15 cellular contexts compared by ENCODE assay signal in genomic region chr5:145245354-145245753, GRCh38.
DNase-seq lines count a peak whose midpoint lies in the region; ATAC-seq, FAIRE-seq and TF ChIP-seq lines count a peak whose summit lies in the region.
"Had no signal": no experiment of that assay in that cellular context is flagged by ENCODE, and none has a peak within 500 bp of the region (broad histone marks: within the 10 kb centered on the region; RNA-seq: fewer than 3 reads in every experiment).

No MANE protein-coding gene starts in this region.

- H3K4ac ChIP-seq in IMR-90 (ENCODE audit: low read depth, low read length) (peak overlapping the region; percentile 89), H1 (replicated peaks; ENCODE audit: insufficient read length, low read depth, low read length) (no peak overlapping the region)

- H3K27me3 ChIP-seq in A673 (replicated peaks; ENCODE audit: insufficient read depth, low read depth, low read length, poor library complexity) (no peaks in the 10 kb centered on the region), IMR-90 (ENCODE audit: control insufficient read depth, insufficient read depth, low read length) (no peaks in the 10 kb centered on the region), H1 (replicated peaks in 1 of 4; ENCODE audit: control insufficient read depth in 3 of 4, extremely low read depth in 1 of 4, insufficient read depth in 3 of 4, low read length in 3 of 4) (no peaks in the 10 kb centered on the region), tibial nerve (no peaks in the 10 kb centered on the region)

- no peaks in the 10 kb centered on the region for H3K36me3 Mint-ChIP-seq in activated CD8-positive, alpha-beta T cell treated with anti-CD3 and anti-CD28 coated beads, Interleukin-2, amount 10 ng/mL, durations not matched to agents 7 days and 5 days (ENCODE audit: low read depth)

- peak overlapping the region; percentile 68 for H3K23ac ChIP-seq in IMR-90 (ENCODE audit: low read depth, low read length)
- H3K23ac ChIP-seq in H1 (ENCODE audit: insufficient read length), result no peak overlapping the region

- no peaks in the 10 kb centered on the region for H3K79me2 ChIP-seq in H1 (ENCODE audit: control insufficient read depth in 1 of 2, insufficient read depth in 2 of 2, low read length in 2 of 2)

- no peak overlapping the region for H3K4me3 Mint-ChIP-seq in activated CD8-positive, alpha-beta T cell treated with anti-CD3 and anti-CD28 coated beads, Interleukin-2, amount 10 ng/mL, durations not matched to agents 7 days and 5 days

- TF ChIP-seq CTCF in A673 (conservative IDR thresholded peaks at IDR 0.05; ENCODE audit: low read depth, low read length) (no peak), IMR-90 (conservative IDR thresholded peaks at IDR 0.05; ENCODE audit: low read depth, low read length) (no peak), H1 (IDR thresholded peaks at IDR 0.05; ENCODE audit: control extremely low read depth in 1 of 3, insufficient read depth in 1 of 3, low read depth in 1 of 3, low read length in 3 of 3) (no peak), tibial nerve (IDR thresholded peaks at IDR 0.05) (no peak), RWPE1 (conservative IDR thresholded peaks at IDR 0.05; ENCODE audit: low read depth) (no peak)

- FAIRE-seq in H1 (lab: Jason Lieb, UNC), result peak; percentile 13

- H3K9me3 ChIP-seq in A673 (ENCODE audit: low read depth, low read length, poor library complexity, severe bottlenecking), result no peaks in the 10 kb centered on the region
- H3K9me3 ChIP-seq in IMR-90 (ENCODE audit: control insufficient read depth, insufficient read depth, low read length), result no peaks in the 10 kb centered on the region
- no peaks in the 10 kb centered on the region for H3K9me3 ChIP-seq in H1 (ENCODE audit: insufficient read depth in 2 of 2, low read depth in 1 of 2, low read length in 1 of 2)
- no peaks in the 10 kb centered on the region for H3K9me3 ChIP-seq in tibial nerve

- H2AK5ac ChIP-seq in IMR-90 (ENCODE audit: low read depth, low read length) (no peak overlapping the region), H1 (ENCODE audit: low read depth, low read length) (no peak overlapping the region)

- TF ChIP-seq EP300 in H1 (IDR thresholded peaks at IDR 0.05; ENCODE audit: borderline replicate concordance in 1 of 2, low read depth in 2 of 2, low read length in 2 of 2), result no peak
- TF ChIP-seq EP300 in tibial nerve (IDR thresholded peaks at IDR 0.05), result no peak

- no TSS peak for BruUV-seq in A673 (replicated peaks; lab: Mats Ljungman, UMichigan)
- BruUV-seq in IMR-90 (replicated peaks; lab: Mats Ljungman, UMichigan), result no TSS peak

- TF ChIP-seq RAD21 in IMR-90 (IDR thresholded peaks at IDR 0.05; ENCODE audit: low read length), result no peak
- TF ChIP-seq RAD21 in H1 (IDR thresholded peaks at IDR 0.05 in 1 of 2, conservative IDR thresholded peaks at IDR 0.05 in 1 of 2; ENCODE audit: low read depth in 2 of 2, low read length in 2 of 2), result 0 out of 4 replicates have a peak, but pooled peaks of 1 of the 2 experiments have one; percentile 1

- peak overlapping the region; percentile 89 for H4K5ac ChIP-seq in IMR-90 (ENCODE audit: low read depth, low read length)
- no peak overlapping the region for H4K5ac ChIP-seq in H1 (ENCODE audit: insufficient read length, low read depth, low read length)

- H2BK120ac ChIP-seq in IMR-90 (ENCODE audit: low read depth, low read length) (peak overlapping the region; percentile 96), H1 (replicated peaks; ENCODE audit: low read depth, low read length) (no peak overlapping the region)

- H3K23me2 ChIP-seq in H1 (ENCODE audit: low read depth, low read length), result no peaks in the 10 kb centered on the region

- H3K4me1 Mint-ChIP-seq in activated CD8-positive, alpha-beta T cell treated with anti-CD3 and anti-CD28 coated beads, Interleukin-2, amount 10 ng/mL, durations not matched to agents 7 days and 5 days (ENCODE audit: low read depth), result no peaks in the 10 kb centered on the region

- peak; percentile 98 for DNase-seq in A673 (ENCODE audit: low spot score)
- DNase-seq in IMR-90, result peak; percentile 11
- DNase-seq in H1 (ENCODE audit: low read depth in 1 of 2, low spot score in 2 of 2), result no peak
- DNase-seq in myocyte (ENCODE audit: low read depth), result peak; percentile 23
- DNase-seq in tibial nerve (ENCODE audit: low spot score in 2 of 2), result no peak
- DNase-seq in activated CD8-positive, alpha-beta T cell treated with anti-CD3 and anti-CD28 coated beads, Interleukin-2, amount 10 ng/mL, durations not matched to agents 7 days and 5 days, result no peak
- no peak for DNase-seq in RWPE1 (ENCODE audit: low spot score)
- DNase-seq: activated T-cell treated with anti-CD3 and anti-CD28 coated beads, Interleukin-2, amount 50 U/mL, for 1 hour; amygdala; effector CD4-positive, alpha-beta T cell; head of caudate nucleus; NCI-H1048; NCI-H226; occipital lobe had no signal

- POLR2A ChIA-PET in A673 (lab: Charles Lee; ENCODE audit: low non-redundant PET), result interaction anchor here (0.7 kb wide), 2 partner anchors 10 to 1046 kb away, joined by 5 to 10 read pairs; no protein-coding TSS in a partner anchor
- POLR2A ChIA-PET in IMR-90 (lab: Charles Lee; ENCODE audit: unreplicated experiment), result no interaction called here
- POLR2A ChIA-PET in H1 (lab: Charles Lee; ENCODE audit: partially characterized antibody), result no interaction called here
- POLR2A ChIA-PET in activated CD8-positive, alpha-beta T cell treated with anti-CD3 and anti-CD28 coated beads, Interleukin-2, amount 10 ng/mL, durations not matched to agents 7 days and 5 days (lab: Charles Lee), result no interaction called here
- POLR2A ChIA-PET in RWPE1 (lab: Yijun Ruan, JAX; ENCODE audit: low non-redundant PET), result no interaction called here

- 40% methylated on average over 1 of the region's 5 CpGs; no CpG with 5 or more reads in 1 of the 2 experiments for WGBS in IMR-90 (ENCODE audit: extremely low coverage in 2 of 2, insufficient read length in 1 of 2), 2 experiments
- WGBS in H1 (ENCODE audit: extremely low coverage in 1 of 2, insufficient coverage in 1 of 2, insufficient read length in 1 of 2, insufficient replicate concordance in 2 of 2, low coverage in 1 of 2, low lambda C conversion rate in 2 of 2, missing lambda C conversion rate in 1 of 2), 2 experiments, result 31% methylated on average over 5 of the region's 5 CpGs; no CpG with 5 or more reads in 1 of the 2 experiments
- 34 to 37% methylated on average over 5 of the region's 5 CpGs for WGBS in tibial nerve, 2 donors

- H3K4me3 ChIP-seq in A673 (ENCODE audit: low read depth, low read length, poor library complexity, severe bottlenecking) (peak overlapping the region; percentile 28), IMR-90 (ENCODE audit: insufficient read depth, low read depth, low read length) (no peak overlapping the region), H1 (ENCODE audit: extremely low read depth in 1 of 4, insufficient read depth in 2 of 4, low read depth in 3 of 4, low read length in 4 of 4) (no peak overlapping the region), tibial nerve (no peak overlapping the region)

- ATAC-seq in IMR-90 (ENCODE audit: low read depth) (peak; percentile 35), GM19328 (IDR thresholded peaks at IDR 0.05; ENCODE audit: unreplicated experiment) (no peak)
- ATAC-seq in activated CD8-positive, alpha-beta T cell treated with anti-CD3 and anti-CD28 coated beads, Interleukin-2, amount 10 ng/mL, durations not matched to agents 7 days and 5 days, result no peak

- H3K9ac ChIP-seq in IMR-90 (ENCODE audit: low read depth, low read length) (peak overlapping the region; percentile 77), H1 (replicated peaks in 1 of 4; ENCODE audit: extremely low read depth in 1 of 4, low read depth in 3 of 4, low read length in 3 of 4) (no peak overlapping the region)

- H4K20me1 ChIP-seq in IMR-90 (ENCODE audit: insufficient read depth, low read length) (no peaks in the 10 kb centered on the region), H1 (replicated peaks in 1 of 2; ENCODE audit: control insufficient read depth in 1 of 2, insufficient read depth in 2 of 2, low read length in 2 of 2) (no peaks in the 10 kb centered on the region)

- H4K8ac ChIP-seq in IMR-90 (ENCODE audit: low read depth in 2 of 2, low read length in 2 of 2), result peak overlapping the region; percentile 88 to 91
- no peak overlapping the region for H4K8ac ChIP-seq in H1 (ENCODE audit: extremely low read depth, insufficient read depth, low read length)

- H2BK20ac ChIP-seq in IMR-90 (ENCODE audit: low read depth, low read length) (peak overlapping the region; percentile 90), H1 (ENCODE audit: low read length) (no peak overlapping the region)

- H4K91ac ChIP-seq in IMR-90 (ENCODE audit: insufficient read depth, low read depth, low read length) (peak overlapping the region; percentile 93), H1 (replicated peaks; ENCODE audit: insufficient read length, low read length) (no peak overlapping the region)

- in situ Hi-C loops in IMR-90 (cut with MboI; ENCODE audit: low sequenced_read_pairs), result no loop called here

- peak overlapping the region; percentile 51; the same call in 2 of the 3 replicates for H2BK15ac ChIP-seq in IMR-90 (ENCODE audit: low read depth, low read length)
- H2BK15ac ChIP-seq in H1 (ENCODE audit: low read length), result no peak overlapping the region

- H3K9me3 Mint-ChIP-seq in activated CD8-positive, alpha-beta T cell treated with anti-CD3 and anti-CD28 coated beads, Interleukin-2, amount 10 ng/mL, durations not matched to agents 7 days and 5 days (ENCODE audit: insufficient read depth), result no peaks in the 10 kb centered on the region

- no peaks in the 10 kb centered on the region for H3K79me1 ChIP-seq in IMR-90 (ENCODE audit: low read depth in 1 of 2, low read length in 2 of 2)
- H3K79me1 ChIP-seq in H1 (ENCODE audit: low read depth, low read length), result no peaks in the 10 kb centered on the region

- peak overlapping the region; percentile 77; the same call in 1 of the 2 replicates for H3K14ac ChIP-seq in IMR-90 (replicated peaks; ENCODE audit: low read depth, low read length)
- no peak overlapping the region for H3K14ac ChIP-seq in H1 (ENCODE audit: insufficient read length)

- H3K4me2 ChIP-seq in IMR-90 (ENCODE audit: low read depth, low read length) (peak overlapping the region; percentile 68), H1 (ENCODE audit: insufficient read depth in 1 of 2, low read depth in 2 of 2, low read length in 2 of 2) (peak overlapping the region in 1 of 2 experiments; percentile 33; a peak in 1 of 4 replicates)

- H2AK9ac ChIP-seq in IMR-90 (replicated peaks; ENCODE audit: low read depth, low read length, poor library complexity), result no peak overlapping the region

- peaks cover 3% of the 10 kb centered on the region; the same call in 1 of the 2 replicates for H3K9me1 ChIP-seq in IMR-90 (ENCODE audit: insufficient read depth, low read length)

- H2BK12ac ChIP-seq in H1 (ENCODE audit: low read depth, low read length), result no peak overlapping the region

- TF ChIP-seq POLR2A in IMR-90 (IDR thresholded peaks at IDR 0.05; ENCODE audit: low read depth, low read length), result no peak
- TF ChIP-seq POLR2A in H1 (IDR thresholded peaks at IDR 0.05; ENCODE audit: control extremely low read depth in 1 of 2, low read depth in 2 of 2, low read length in 2 of 2), result no peak
- TF ChIP-seq POLR2A in tibial nerve (IDR thresholded peaks at IDR 0.05), result no peak

- dilution Hi-C loops in IMR-90 (cut with HindIII; ENCODE audit: low sequenced_read_pairs, unreplicated experiment), result no loop called here

- H3K36me3 ChIP-seq in A673 (ENCODE audit: insufficient read depth, low read length, poor library complexity, severe bottlenecking) (no peaks in the 10 kb centered on the region), IMR-90 (ENCODE audit: control insufficient read depth, insufficient read depth, low read length) (no peaks in the 10 kb centered on the region), H1 (ENCODE audit: control insufficient read depth in 2 of 4, insufficient read depth in 4 of 4, low read length in 3 of 4) (no peaks in the 10 kb centered on the region), tibial nerve (no peaks in the 10 kb centered on the region)

- H2BK5ac ChIP-seq in IMR-90 (ENCODE audit: low read depth, low read length, poor library complexity, severe bottlenecking), result peak overlapping the region; percentile 97
- peak overlapping the region; percentile 11; the same call in 1 of the 2 replicates for H2BK5ac ChIP-seq in H1 (ENCODE audit: low read depth, low read length)

- H3K4me1 ChIP-seq in A673 (ENCODE audit: insufficient read depth, low read length, poor library complexity, severe bottlenecking) (peaks cover 75% of the 10 kb centered on the region), IMR-90 (ENCODE audit: control insufficient read depth, insufficient read depth, low read length) (peaks cover 13% of the 10 kb centered on the region), H1 (replicated peaks in 1 of 4; ENCODE audit: control insufficient read depth in 3 of 4, insufficient read depth in 4 of 4, low read length in 3 of 4) (peaks cover 2 to 6% (median 4%) of the 10 kb centered on the region in 4 experiments; a peak in 5 of 7 replicates), tibial nerve (peaks cover 0 to 16% (median 0%) of the 10 kb centered on the region in 4 donors)

- intact Hi-C loops in A673 (cut with micrococcal nuclease; ENCODE audit: unreplicated experiment), result loop anchor here (2.0 to 10.0 kb wide), 6 partner anchors 102 to 692 kb away; partner anchors contain the start of gene SH3RF2
- intact Hi-C loops in IMR-90 (cut with micrococcal nuclease), result loop anchor here (10.0 kb wide), 1 partner anchor 551 kb away; no protein-coding TSS in a partner anchor

- peak overlapping the region; percentile 75 for H3K56ac ChIP-seq in IMR-90 (ENCODE audit: extremely low read depth, insufficient read depth, low read length)
- H3K56ac ChIP-seq in H1 (replicated peaks; ENCODE audit: insufficient read length, low read depth, low read length), result no peak overlapping the region

- H3K18ac ChIP-seq in IMR-90 (ENCODE audit: low read depth, low read length) (peak overlapping the region; percentile 95), H1 (ENCODE audit: extremely low read depth, low read length) (no peak overlapping the region)

- peak overlapping the region; percentile 97 for H3K27ac ChIP-seq in A673 (ENCODE audit: low read depth, low read length, poor library complexity, severe bottlenecking)
- H3K27ac ChIP-seq in IMR-90 (ENCODE audit: insufficient read depth, low read length), result peak overlapping the region; percentile 85
- H3K27ac ChIP-seq in H1 (ENCODE audit: low read depth, low read length), result no peak overlapping the region
- H3K27ac ChIP-seq in tibial nerve, result no peak overlapping the region
- no peak overlapping the region for H3K27ac ChIP-seq in RWPE1

- H3K27me3 Mint-ChIP-seq in activated CD8-positive, alpha-beta T cell treated with anti-CD3 and anti-CD28 coated beads, Interleukin-2, amount 10 ng/mL, durations not matched to agents 7 days and 5 days (ENCODE audit: low read depth), result no peaks in the 10 kb centered on the region

- peak overlapping the region; percentile 75 for H2AFZ ChIP-seq in IMR-90 (replicated peaks; ENCODE audit: low read length, poor library complexity)
- H2AFZ ChIP-seq in H1 (ENCODE audit: low read length), result peak overlapping the region; percentile 74; the same call in 1 of the 2 replicates

- no peak overlapping the region for H3K27ac Mint-ChIP-seq in activated CD8-positive, alpha-beta T cell treated with anti-CD3 and anti-CD28 coated beads, Interleukin-2, amount 10 ng/mL, durations not matched to agents 7 days and 5 days

- CTCF ChIA-PET in A673 (lab: Charles Lee), result no interaction called here
- CTCF ChIA-PET in IMR-90 (lab: Yijun Ruan, JAX), result no interaction called here
- CTCF ChIA-PET in H1 (lab: Charles Lee; ENCODE audit: partially characterized antibody), result interaction anchor here (0.8 kb wide), 1 partner anchor 435 kb away, joined by 3 read pairs; no protein-coding TSS in a partner anchor
- CTCF ChIA-PET in activated CD8-positive, alpha-beta T cell treated with anti-CD3 and anti-CD28 coated beads, Interleukin-2, amount 10 ng/mL, durations not matched to agents 7 days and 5 days (lab: Charles Lee), result no interaction called here
- CTCF ChIA-PET in RWPE1 (lab: Yijun Ruan, JAX), result no interaction called here

Comparison
In these comparisons a context has a peak if more than half of its experiments do, and no peak if none do; other contexts are left out.
1. DNase-seq: peak in A673 (single experiment), IMR-90 (single experiment) and myocyte (single experiment); none in H1 (0 of 2), tibial nerve (0 of 2), activated CD8-positive, alpha-beta T cell treated with anti-CD3 and anti-CD28 coated beads, Interleukin-2, amount 10 ng/mL, durations not matched to agents 7 days and 5 days (single experiment) and RWPE1 (single experiment).
2. H3K27ac ChIP-seq: peak in A673 (single experiment) and IMR-90 (single experiment); none in H1 (single experiment), tibial nerve (0 of 4) and RWPE1 (single experiment).